In genomic region chr10:117005454-117006055, GRCh38 we compare ENCODE assay signal across 1 cellular context.
A peak's percentile ranks its signal among the peaks of the same experiment; 100 is the strongest.
TF ChIP-seq lines count a peak whose summit lies in the region.

No MANE protein-coding gene starts in this region.

TF ChIP-seq in H1, 55 proteins besides CTCF, POLR2A, EP300 and RAD21 (continued from another document):
- peak; percentile 1 for TF ChIP-seq CTBP2 (IDR thresholded peaks at IDR 0.05; ENCODE audit: borderline replicate concordance, insufficient read depth, insufficient read length, low read length)
- TF ChIP-seq TBP (IDR thresholded peaks at IDR 0.05; ENCODE audit: low read depth, low read length) = no peak
- no peak for TF ChIP-seq SP2 (IDR thresholded peaks at IDR 0.05; ENCODE audit: low read length)
- TF ChIP-seq TAF7 (optimal IDR thresholded peaks at IDR 0.05; ENCODE audit: borderline replicate concordance, low read depth, low read length) = no peak
- TF ChIP-seq BCL11A (IDR thresholded peaks at IDR 0.05; ENCODE audit: low read depth in 2 of 2, low read length in 2 of 2) = no peak
- no peak for TF ChIP-seq HDAC2 (IDR thresholded peaks at IDR 0.05; ENCODE audit: borderline replicate concordance in 1 of 2, low read depth in 2 of 2, low read length in 2 of 2)
- TF ChIP-seq TAF1 (IDR thresholded peaks at IDR 0.05; ENCODE audit: low read depth, low read length) = 0 out of 2 replicates have a peak, but pooled peaks have one; percentile 2
- no peak for TF ChIP-seq KDM5A (IDR thresholded peaks at IDR 0.05; ENCODE audit: low read length)
- TF ChIP-seq ATF2 (IDR thresholded peaks at IDR 0.05; ENCODE audit: low read length) = no peak
- TF ChIP-seq E2F6 (IDR thresholded peaks at IDR 0.05) = peak; percentile 82
- TF ChIP-seq SAP30 (IDR thresholded peaks at IDR 0.05; ENCODE audit: insufficient read depth, insufficient replicate concordance, low read length) = no peak
- no peak for TF ChIP-seq SIN3A (conservative IDR thresholded peaks at IDR 0.05 in 1 of 2, IDR thresholded peaks at IDR 0.05 in 1 of 2; ENCODE audit: low read depth in 1 of 2, low read length in 2 of 2)
- no peak for TF ChIP-seq SRF (IDR thresholded peaks at IDR 0.05; ENCODE audit: low read depth, low read length)
- no peak for TF ChIP-seq KDM4A (IDR thresholded peaks at IDR 0.05; ENCODE audit: low read depth, low read length, severe bottlenecking)
- no peak for TF ChIP-seq CHD7 (IDR thresholded peaks at IDR 0.05; ENCODE audit: insufficient replicate concordance, low read length)
- no peak for TF ChIP-seq HDAC6 (IDR thresholded peaks at IDR 0.05; ENCODE audit: low read depth, low read length)
- TF ChIP-seq YY1 (IDR thresholded peaks at IDR 0.05; ENCODE audit: low read depth, low read length) = no peak
- TF ChIP-seq USF2 (IDR thresholded peaks at IDR 0.05; ENCODE audit: low read length) = no peak
- TF ChIP-seq SUZ12 (IDR thresholded peaks at IDR 0.05; ENCODE audit: low read length) = peak; percentile 4; the same call in 1 of the 2 replicates
- no peak for TF ChIP-seq JUND (IDR thresholded peaks at IDR 0.05; ENCODE audit: low read length)
- TF ChIP-seq ZNF274 (IDR thresholded peaks at IDR 0.05; ENCODE audit: borderline replicate concordance, extremely low read depth, low read length) = no peak
- no peak for TF ChIP-seq POU5F1 (IDR thresholded peaks at IDR 0.05; ENCODE audit: low read depth, low read length)
- TF ChIP-seq SP1 (IDR thresholded peaks at IDR 0.05; ENCODE audit: low read depth, low read length) = no peak
- no peak for TF ChIP-seq GTF2F1 (IDR thresholded peaks at IDR 0.05; ENCODE audit: borderline replicate concordance, low read depth, low read length)
- TF ChIP-seq FOSL1 (IDR thresholded peaks at IDR 0.05; ENCODE audit: insufficient read depth, low read depth, low read length) = no peak
- TF ChIP-seq RXRA (IDR thresholded peaks at IDR 0.05; ENCODE audit: insufficient read depth, low read depth, low read length) = no peak
- no peak for TF ChIP-seq CHD2 (IDR thresholded peaks at IDR 0.05; ENCODE audit: low read length)
- no peak for TF ChIP-seq BACH1 (IDR thresholded peaks at IDR 0.05; ENCODE audit: low read length)
- TF ChIP-seq TCF12 (IDR thresholded peaks at IDR 0.05; ENCODE audit: low read depth, low read length) = no peak
- TF ChIP-seq EGR1 (IDR thresholded peaks at IDR 0.05; ENCODE audit: borderline replicate concordance, low read depth, low read length) = no peak
- peak; percentile 19 for TF ChIP-seq RNF2 (IDR thresholded peaks at IDR 0.05; ENCODE audit: borderline replicate concordance, low read depth, low read length, missing control alignments, poor library complexity, severe bottlenecking)
- no peak for TF ChIP-seq KDM1A (IDR thresholded peaks at IDR 0.05; ENCODE audit: borderline replicate concordance, low read length)
- TF ChIP-seq CBX5 (IDR thresholded peaks at IDR 0.05; ENCODE audit: low read depth, low read length) = no peak
- TF ChIP-seq ASH2L (IDR thresholded peaks at IDR 0.05; ENCODE audit: low read length) = peak; percentile 58
- TF ChIP-seq EZH2 (IDR thresholded peaks at IDR 0.05; ENCODE audit: low read depth, low read length, severe bottlenecking) = no peak
- no peak for TF ChIP-seq SIRT6 (IDR thresholded peaks at IDR 0.05; ENCODE audit: low read length)
- no peak for TF ChIP-seq SP4 (IDR thresholded peaks at IDR 0.05; ENCODE audit: low read length)
- TF ChIP-seq GABPA (IDR thresholded peaks at IDR 0.05; ENCODE audit: borderline replicate concordance, insufficient read depth, low read length) = no peak
- no peak for TF ChIP-seq RFX5 (IDR thresholded peaks at IDR 0.05; ENCODE audit: borderline replicate concordance, low read depth, low read length)
- TF ChIP-seq SIX5 (IDR thresholded peaks at IDR 0.05; ENCODE audit: low read depth, low read length) = no peak
- no peak for TF ChIP-seq NANOG (IDR thresholded peaks at IDR 0.05; ENCODE audit: insufficient read depth, low read depth, low read length, poor library complexity, severe bottlenecking)
- no peak for TF ChIP-seq CREB1 (IDR thresholded peaks at IDR 0.05)
- TF ChIP-seq CHD1 (IDR thresholded peaks at IDR 0.05; ENCODE audit: low read depth, low read length) = no peak
- TF ChIP-seq CEBPB (IDR thresholded peaks at IDR 0.05; ENCODE audit: low read depth, low read length) = no peak
TF ChIP-seq in H1: peak in this region for 7.
